ENCODE assay signal across 15 cellular contexts in the genomic region with DNA sequence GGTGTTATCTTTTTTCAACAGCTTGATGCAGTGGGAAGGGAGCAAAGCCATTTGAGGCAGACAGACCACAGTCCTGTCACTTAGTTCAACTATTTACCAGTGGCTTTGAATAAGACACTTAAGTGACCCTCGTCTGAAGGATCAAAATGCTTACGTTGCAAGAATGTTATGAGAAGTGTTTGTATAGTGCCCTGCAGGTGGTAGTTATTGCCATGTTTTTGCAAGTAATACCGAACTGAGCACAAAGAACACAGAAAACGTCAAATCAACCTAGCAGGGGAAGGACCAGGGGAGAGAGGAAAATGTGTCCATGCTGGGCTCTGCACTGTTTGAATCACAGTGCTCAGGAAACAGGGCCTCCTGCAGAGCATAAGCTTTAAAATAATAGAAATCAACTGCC. TPM values are rescaled to one million over a fixed set of nuclear protein-coding genes. Genes with fewer than 3 reads are reported as not detected.
A peak's percentile ranks its signal among the peaks of the same experiment; 100 is the strongest.
DNase-seq lines count a peak whose midpoint lies in the region; ATAC-seq, FAIRE-seq and TF ChIP-seq lines count a peak whose summit lies in the region.
"Had no signal": no experiment of that assay in that cellular context is flagged by ENCODE, and none has a peak within 500 bp of the region (broad histone marks: within the 10 kb centered on the region; RNA-seq: fewer than 3 reads in every experiment).

No MANE protein-coding gene starts in this region.

- H3K36me3 ChIP-seq in BLaER1 (no peaks in the 10 kb centered on the region), HEK293 (ENCODE audit: control insufficient read depth in 2 of 2, insufficient read depth in 1 of 2, low read length in 2 of 2) (no peaks in the 10 kb centered on the region), K562 (ENCODE audit: control insufficient read depth, insufficient read depth, low read length) (no peaks in the 10 kb centered on the region), neuronal stem cell (replicated peaks in 1 of 2; ENCODE audit: control insufficient read depth in 2 of 2, insufficient read depth in 2 of 2, low read length in 2 of 2) (no peaks in the 10 kb centered on the region)
- H3K36me3 ChIP-seq: SJSA1 had no signal

- no peak overlapping the region for H2AFZ ChIP-seq in K562 (ENCODE audit: low read depth, low read length)
- H2AFZ ChIP-seq in neuronal stem cell (ENCODE audit: low read length) = peak overlapping the region; percentile 69

- FAIRE-seq in K562 (lab: Jason Lieb, UNC) = no peak
- no peak for FAIRE-seq in RCC 7860 (lab: Jason Lieb, UNC)

- TF ChIP-seq CTCF in HEK293 (tag by site-specific recombination; IDR thresholded peaks at IDR 0.05) (no peak), K562 (IDR thresholded peaks at IDR 0.05 in 2 of 3, conservative IDR thresholded peaks at IDR 0.05 in 1 of 3; ENCODE audit: insufficient read depth in 2 of 3, low read depth in 1 of 3, low read length in 3 of 3) (no peak)

- no peaks in the 10 kb centered on the region for H3K79me1 ChIP-seq in neuronal stem cell (ENCODE audit: low read depth, low read length)

- no peak for TF ChIP-seq RAD21 in K562 (CRISPR knock-in tag; conservative IDR thresholded peaks at IDR 0.05 in 1 of 2, IDR thresholded peaks at IDR 0.05 in 1 of 2)

- no peak for TF ChIP-seq EP300 in K562 (IDR thresholded peaks at IDR 0.05; ENCODE audit: low read length)

- H2BK12ac ChIP-seq in neuronal stem cell (ENCODE audit: low read length) = no peak overlapping the region

- DNase-seq in K562 (ENCODE audit: extremely low read depth in 1 of 4, low spot score in 3 of 4) (no peak), neuronal stem cell (ENCODE audit: low spot score) (no peak), NK-92 (lab: John Stamatoyannopoulos, UW; ENCODE audit: unreplicated experiment) (no peak), D341Med (ENCODE audit: low spot score) (no peak), RCC 7860 (ENCODE audit: low spot score) (no peak)
- DNase-seq: DMS 273 treated with DMSO at 0.1 percent for 48 hours, EL, NCI-H446, SW 1271 had no signal

- peaks cover 2% of the 10 kb centered on the region; the same call in 2 of the 3 replicates for H3K79me2 ChIP-seq in K562 (ENCODE audit: control insufficient read depth, insufficient read depth, low read length)

- no peak overlapping the region for H3K23ac ChIP-seq in neuronal stem cell (ENCODE audit: low read depth, low read length, poor library complexity)

- H3K4me3 ChIP-seq in BLaER1 (no peak overlapping the region; the same call in 1 of the 2 replicates), HEK293 (ENCODE audit: low read depth, low read length) (no peak overlapping the region), K562 (no peak overlapping the region), neuronal stem cell (ENCODE audit: low read length in 2 of 2) (no peak overlapping the region)
- H3K4me3 ChIP-seq: BLaER1 treated with 17β-estradiol and CSF1 and Interleukin-3, amounts not matched to agents 10 nM and 100 nM; SJSA1 had no signal

- 46% methylated on average over 4 of the region's 4 CpGs for WGBS in K562 (ENCODE audit: insufficient coverage, low coverage, missing lambda C conversion rate)
- WGBS in neuronal stem cell (ENCODE audit: extremely low coverage in 2 of 2, insufficient read length in 2 of 2, insufficient replicate concordance in 1 of 2), 2 donors = no CpG with 5 or more reads among the region's 4 CpGs

- H3K4me1 ChIP-seq in BLaER1 = peaks cover 45% of the 10 kb centered on the region
- no peaks in the 10 kb centered on the region for H3K4me1 ChIP-seq in HEK293 (ENCODE audit: control insufficient read depth, insufficient read depth, low read length)
- H3K4me1 ChIP-seq in K562 (replicated peaks in 1 of 2; ENCODE audit: control insufficient read depth in 2 of 2, insufficient read depth in 2 of 2, low read length in 2 of 2) = peaks cover 0 to 8% of the 10 kb centered on the region in 2 experiments; a peak in 2 of 5 replicates
- peaks cover 0 to 3% of the 10 kb centered on the region in 2 donors for H3K4me1 ChIP-seq in neuronal stem cell (ENCODE audit: control insufficient read depth in 2 of 2, insufficient read depth in 1 of 2, low read depth in 1 of 2, low read length in 2 of 2)
- H3K4me1 ChIP-seq: SJSA1 had no signal

- H3K4me2 ChIP-seq in BLaER1 = peak overlapping the region; percentile 47
- H3K4me2 ChIP-seq in K562 (ENCODE audit: insufficient read depth, low read length) = no peak overlapping the region
- no peak overlapping the region for H3K4me2 ChIP-seq in neuronal stem cell (ENCODE audit: insufficient read depth, low read length, poor library complexity, severe bottlenecking)

- H4K20me1 ChIP-seq in BLaER1 = no peaks in the 10 kb centered on the region
- H4K20me1 ChIP-seq in K562 (replicated peaks; ENCODE audit: control insufficient read depth, insufficient read depth, low read length) = no peaks in the 10 kb centered on the region
- H4K20me1 ChIP-seq: BLaER1 treated with 17β-estradiol and CSF1 and Interleukin-3, amounts not matched to agents 10 nM and 100 nM had no signal

- no peak overlapping the region for H3K18ac ChIP-seq in neuronal stem cell (ENCODE audit: low read length)

- H4K8ac ChIP-seq in neuronal stem cell (ENCODE audit: low read depth, low read length) = no peak overlapping the region

- H3K27me3 ChIP-seq in BLaER1 (no peaks in the 10 kb centered on the region), K562 (ENCODE audit: control insufficient read depth in 2 of 2, insufficient read depth in 2 of 2, low read length in 2 of 2) (no peaks in the 10 kb centered on the region), neuronal stem cell (ENCODE audit: control insufficient read depth in 3 of 3, insufficient read depth in 3 of 3, low read depth in 1 of 3, low read length in 3 of 3) (no peaks in the 10 kb centered on the region)
- H3K27me3 ChIP-seq: BLaER1 treated with 17β-estradiol and CSF1 and Interleukin-3, amounts not matched to agents 10 nM and 100 nM; SJSA1 had no signal

- in situ Hi-C loops in K562 (cut with MboI) = no loop called here

- no peak for TF ChIP-seq POLR2A in K562 (conservative IDR thresholded peaks at IDR 0.05)

- CTCF ChIA-PET in HEK293 (lab: Yijun Ruan, JAX) = no interaction called here
- CTCF ChIA-PET in K562 (lab: Yijun Ruan, JAX; ENCODE audit: low intra/inter-chr PET ratio) = no interaction called here

- H3K4ac ChIP-seq in neuronal stem cell (ENCODE audit: low read length) = no peak overlapping the region

- H3K9me3 ChIP-seq in BLaER1 (peaks cover 54% of the 10 kb centered on the region), HEK293 (ENCODE audit: control insufficient read depth, insufficient read depth, low read depth, low read length) (no peaks in the 10 kb centered on the region), K562 (replicated peaks; ENCODE audit: control insufficient read depth, insufficient read depth, low read depth, low read length) (peaks cover 7% of the 10 kb centered on the region), neuronal stem cell (replicated peaks in 1 of 2; ENCODE audit: control insufficient read depth in 2 of 2, insufficient read depth in 1 of 2, low read depth in 1 of 2, low read length in 2 of 2) (no peaks in the 10 kb centered on the region)
- H3K9me3 ChIP-seq: SJSA1 had no signal

- POLR2A ChIA-PET in HEK293 (lab: Yijun Ruan, JAX) (no interaction called here), K562 (lab: Yijun Ruan, JAX) (no interaction called here)

- H3K27ac ChIP-seq in BLaER1 (peak overlapping the region; percentile 64; the same call in 1 of the 2 replicates), HEK293 (ENCODE audit: extremely low read depth, low read depth, low read length) (no peak overlapping the region), K562 (ENCODE audit: extremely low read depth, low read depth, low read length) (no peak overlapping the region), neuronal stem cell (replicated peaks; ENCODE audit: low read length) (no peak overlapping the region)
- H3K27ac ChIP-seq: BLaER1 treated with 17β-estradiol and CSF1 and Interleukin-3, amounts not matched to agents 10 nM and 100 nM; SJSA1 had no signal

- H3K9me1 ChIP-seq in K562 (ENCODE audit: control insufficient read depth, insufficient read depth, low read length) = no peaks in the 10 kb centered on the region

- H2BK120ac ChIP-seq in neuronal stem cell (ENCODE audit: low read depth, low read length) = no peak overlapping the region

- H3K9ac ChIP-seq in BLaER1 (no peak overlapping the region), K562 (ENCODE audit: insufficient read depth in 1 of 2, low read depth in 2 of 2, low read length in 2 of 2) (no peak overlapping the region), neuronal stem cell (ENCODE audit: low read depth, low read length, poor library complexity) (no peak overlapping the region)
- H3K9ac ChIP-seq: BLaER1 treated with 17β-estradiol and CSF1 and Interleukin-3, amounts not matched to agents 10 nM and 100 nM had no signal

- no TSS peak for BruUV-seq in K562 (replicated peaks; lab: Mats Ljungman, UMichigan)

- H2AK5ac ChIP-seq in neuronal stem cell (ENCODE audit: low read depth, low read length) = no peak overlapping the region

- intact Hi-C loops in K562 (cut with micrococcal nuclease) = no loop called here

- H2BK15ac ChIP-seq in neuronal stem cell (ENCODE audit: low read length) = no peak overlapping the region

- H4K91ac ChIP-seq in neuronal stem cell (ENCODE audit: low read depth, low read length, poor library complexity) = no peak overlapping the region

- H2BK5ac ChIP-seq in neuronal stem cell (ENCODE audit: low read length) = no peak overlapping the region

- no peak for ATAC-seq in K562
- ATAC-seq: HCT116 had no signal

- no peak overlapping the region for H3K14ac ChIP-seq in neuronal stem cell (ENCODE audit: low read length)

RNA-seq across cellular contexts. Expression of gene SOHLH2, which starts 2.8 kb away (rescaled TPM):
- 5.2 and 11.7 TPM in 2 replicates for total RNA-seq in K562 (2011; cell fraction: chromatin; rRNA removed; ENCODE audit: low replicate concordance)
- total RNA-seq in K562 (2011; cell fraction: nucleolus; rRNA removed) = 3.5 and 4.2 TPM in 2 replicates
- 5.4 and 8.5 TPM in 2 replicates for total RNA-seq in K562 (2011; cell fraction: nucleoplasm; rRNA removed)
- total RNA-seq in K562 (2014; rRNA removed) = 10.3 and 11.1 TPM in 2 replicates
- 19.5 and 20.9 TPM in 2 replicates for total RNA-seq in K562 (2014; rRNA removed; fragmentation: Illumina TruSeq; extraction: Trizol)
- 11.9 and 13.0 TPM in 2 replicates for total RNA-seq in K562 (2015; rRNA removed; fragmentation: Illumina TruSeq; extraction: Trizol)
- total RNA-seq in K562 (2021) = 12.7 and 13.6 TPM in 2 replicates
- 17.0 and 18.2 TPM in 2 replicates for polyA plus RNA-seq in K562 (2011; rRNA removed)
- polyA plus RNA-seq in K562 (2011; cell fraction: cytosol; rRNA removed) = 9.4 and 13.3 TPM in 2 replicates
- polyA plus RNA-seq in K562 (2011; cell fraction: nucleus; rRNA removed) = 15.5 and 24.6 TPM in 2 replicates
- polyA plus RNA-seq in K562 (2012) = 6.7 and 9.7 TPM in 2 replicates
- polyA plus RNA-seq in K562 (2014; fragmentation: Illumina TruSeq; extraction: Trizol) = 20.3 and 22.5 TPM in 2 replicates
- polyA plus RNA-seq in K562 (2014; fragmentation: Nextera tagmentation; extraction: Ambion mirVana) = 10 to 100 TPM; 21.6 to 26.7 TPM
- 13.6 and 14.5 TPM in 2 replicates for polyA plus RNA-seq in K562 (2014; rRNA removed)
- polyA minus RNA-seq in K562 (2011; rRNA and poly(A)+ RNA removed) = 12.7 and 14.0 TPM in 2 replicates
- polyA minus RNA-seq in K562 (2011; cell fraction: cytosol; rRNA and poly(A)+ RNA removed) = 4.6 and 5.5 TPM in 2 replicates
- polyA minus RNA-seq in K562 (2011; cell fraction: nucleus; rRNA and poly(A)+ RNA removed) = 6.9 and 12.7 TPM in 2 replicates
- 8.9 TPM for polyA plus RNA-seq in neuronal stem cell (2013, experiment 1 of 2)
- polyA plus RNA-seq in neuronal stem cell (2013, experiment 2 of 2) = 8.5 TPM
- total RNA-seq: RPMI7951 had no signal
